ENCODE assay signal across 11 cellular contexts in the genomic region with DNA sequence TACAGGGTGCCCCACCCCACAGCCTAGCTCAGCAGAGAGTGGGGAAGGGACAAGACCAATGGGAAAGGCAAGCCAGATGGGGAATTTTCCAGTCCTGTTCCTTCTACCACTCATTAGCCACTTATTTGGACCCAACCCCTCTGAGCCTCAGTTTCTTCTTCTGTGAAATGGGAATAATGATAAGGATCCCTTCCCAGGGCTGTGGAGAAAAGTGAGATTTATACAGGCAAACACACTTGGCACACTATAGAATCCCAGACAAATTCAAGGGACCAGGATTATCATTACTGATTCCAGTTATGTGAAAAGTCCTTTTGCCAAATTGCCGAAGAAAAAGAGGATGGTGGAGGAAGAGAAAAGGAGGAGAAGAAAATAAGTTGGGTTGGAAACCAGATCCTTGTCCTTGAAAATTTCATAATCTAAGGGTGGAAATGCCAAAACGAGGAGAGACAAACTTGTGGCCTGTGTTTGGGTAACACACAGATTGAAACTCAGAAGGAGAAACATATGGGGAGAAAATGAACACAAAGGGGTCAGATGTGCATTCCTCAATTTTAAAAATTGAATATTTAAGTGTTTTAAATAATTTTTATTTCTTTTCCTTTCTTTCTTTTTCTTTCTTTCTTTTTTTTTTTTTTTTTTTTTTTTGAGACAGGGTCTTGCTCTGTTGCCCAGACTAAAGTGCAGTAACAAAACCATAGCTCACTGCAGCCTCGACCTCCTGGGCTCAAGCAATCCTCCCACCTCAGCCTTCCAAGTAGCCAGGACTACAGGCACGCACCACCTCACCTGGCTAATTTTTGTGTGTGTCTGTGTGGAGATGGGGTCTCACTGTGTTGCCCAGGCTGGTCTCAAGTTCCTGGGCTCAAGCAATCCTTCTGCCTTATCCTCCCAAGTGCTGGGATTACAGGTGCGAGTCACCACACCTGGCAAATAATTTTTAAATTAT. TPM values are rescaled to one million over a fixed set of nuclear protein-coding genes. Genes with fewer than 3 reads are reported as not detected.
DNase-seq lines count a peak whose midpoint lies in the region; ATAC-seq and TF ChIP-seq lines count a peak whose summit lies in the region.
"Had no signal": no experiment of that assay in that cellular context is flagged by ENCODE, and none has a peak within 500 bp of the region (broad histone marks: within the 10 kb centered on the region; RNA-seq: fewer than 3 reads in every experiment).

No MANE protein-coding gene starts in this region.

- H3K36me3 ChIP-seq in esophagus muscularis mucosa (peaks cover 0 to 76% (median 63%) of the 10 kb centered on the region in 4 donors), sigmoid colon (peaks cover 0 to 55% (median 19%) of the 10 kb centered on the region in 4 donors)

- H3K4me1 ChIP-seq in esophagus muscularis mucosa: peaks cover 41 to 97% (median 92%) of the 10 kb centered on the region in 4 donors
- H3K4me1 ChIP-seq in sigmoid colon: peaks cover 0 to 48% (median 22%) of the 10 kb centered on the region in 4 donors

- CTCF ChIA-PET in AG04450 (lab: Charles Lee) (interaction anchor here (0.5 to 1.5 kb wide), 3 partner anchors 24 to 27 kb away, joined by 3 to 6 read pairs (median 4); no protein-coding TSS in a partner anchor), RWPE1 (lab: Yijun Ruan, JAX) (interaction anchor here (0.5 kb wide), 1 partner anchor 109 kb away, joined by 3 read pairs; no protein-coding TSS in a partner anchor)

- DNase-seq in AG04450 (ENCODE audit: low read depth, low spot score) (no peak), RWPE1 (ENCODE audit: low spot score) (no peak), esophagus muscularis mucosa (ENCODE audit: extremely low spot score) (no peak), sigmoid colon (no peak), foreskin fibroblast (no peak)
- DNase-seq: CD8-positive, alpha-beta T cell; NCI-H187 treated with DMSO at 0.1 percent for 48 hours had no signal

- TF ChIP-seq POLR2A in esophagus muscularis mucosa (IDR thresholded peaks at IDR 0.05; ENCODE audit: low read depth) (no peak), sigmoid colon (IDR thresholded peaks at IDR 0.05) (no peak)

- H3K9me3 ChIP-seq in AG04450 (ENCODE audit: control insufficient read depth, insufficient read depth, low read length) (no peaks in the 10 kb centered on the region), esophagus muscularis mucosa (no peaks in the 10 kb centered on the region), sigmoid colon (no peaks in the 10 kb centered on the region)

- POLR2A ChIA-PET in AG04450 (lab: Yijun Ruan, JAX) (interaction anchor here (0.7 to 1.8 kb wide), 4 partner anchors 9 to 27 kb away, joined by 3 to 15 read pairs (median 10); no protein-coding TSS in a partner anchor), RWPE1 (lab: Yijun Ruan, JAX; ENCODE audit: low non-redundant PET) (no interaction called here)

- TF ChIP-seq CTCF in AG04450 (IDR thresholded peaks at IDR 0.05; ENCODE audit: low read depth, low read length): no peak
- no peak for TF ChIP-seq CTCF in RWPE1 (conservative IDR thresholded peaks at IDR 0.05; ENCODE audit: low read depth)
- TF ChIP-seq CTCF in esophagus muscularis mucosa (IDR thresholded peaks at IDR 0.05): no peak
- no peak for TF ChIP-seq CTCF in sigmoid colon (IDR thresholded peaks at IDR 0.05)
- TF ChIP-seq CTCF in foreskin fibroblast (IDR thresholded peaks at IDR 0.05; ENCODE audit: low read depth, low read length): no peak

- no peak overlapping the region for H3K4me3 ChIP-seq in AG04450 (ENCODE audit: low read depth, low read length)
- H3K4me3 ChIP-seq in esophagus muscularis mucosa: no peak overlapping the region
- H3K4me3 ChIP-seq in sigmoid colon: no peak overlapping the region
- H3K4me3 ChIP-seq in foreskin fibroblast (ENCODE audit: low read depth in 1 of 2, low read length in 2 of 2): no peak overlapping the region

- ATAC-seq in GM19467 (IDR thresholded peaks at IDR 0.05; ENCODE audit: unreplicated experiment): no peak
- no peak for ATAC-seq in HG02852 (IDR thresholded peaks at IDR 0.05; ENCODE audit: unreplicated experiment)
- ATAC-seq in HG03280 (IDR thresholded peaks at IDR 0.05; ENCODE audit: unreplicated experiment): no peak
- ATAC-seq: CD8-positive, alpha-beta T cell had no signal

- WGBS in esophagus muscularis mucosa: 75% methylated on average over 5 of the region's 5 CpGs
- 84 to 90% methylated on average over 5 of the region's 5 CpGs for WGBS in sigmoid colon, 2 donors

- H3K27ac ChIP-seq in AG04450 (ENCODE audit: low read depth, low read length): peak overlapping the region; percentile 96
- H3K27ac ChIP-seq in RWPE1: peak overlapping the region; percentile 72
- H3K27ac ChIP-seq in esophagus muscularis mucosa (replicated peaks in 1 of 4): peak overlapping the region; percentile 72 to 98 (median 76)
- H3K27ac ChIP-seq in sigmoid colon: peak overlapping the region; percentile 15 to 95 (median 40)

- H3K27me3 ChIP-seq in AG04450 (ENCODE audit: control insufficient read depth, insufficient read depth, low read length) (no peaks in the 10 kb centered on the region), esophagus muscularis mucosa (no peaks in the 10 kb centered on the region), sigmoid colon (no peaks in the 10 kb centered on the region)

- intact Hi-C loops in esophagus muscularis mucosa (cut with DNase I) (no loop called here), sigmoid colon (cut with DNase I) (no loop called here)

- no peak for TF ChIP-seq EP300 in esophagus muscularis mucosa (IDR thresholded peaks at IDR 0.05)
- TF ChIP-seq EP300 in sigmoid colon (IDR thresholded peaks at IDR 0.05): no peak

RNA-seq across cellular contexts. Expression of a gene that starts 9.6 kb away (rescaled TPM):
- 417 and 433 TPM in 2 replicates for polyA plus RNA-seq in AG04450 (2011; rRNA removed)
- polyA minus RNA-seq in AG04450 (2011; rRNA and poly(A)+ RNA removed): 355 and 396 TPM in 2 replicates
- total RNA-seq in esophagus muscularis mucosa: 100 to 1,000 TPM in 3 of 4 donors, 10 to 100 TPM in 1; 91.9 to 231 (median 161) TPM
- 100 to 1,000 TPM in 1 of 4 donors, 10 to 100 TPM in 3; 67.3 to 154 (median 73.6) TPM for total RNA-seq in sigmoid colon
- polyA plus RNA-seq in sigmoid colon: 100 to 1,000 TPM; 135 to 266 (median 158) TPM

RNA-seq across cellular contexts. Expression of a gene that starts 56.4 kb away (rescaled TPM):
- not detected in 2 replicates for polyA plus RNA-seq in AG04450 (2011; rRNA removed)
- not detected in 2 replicates for polyA minus RNA-seq in AG04450 (2011; rRNA and poly(A)+ RNA removed)
- total RNA-seq in esophagus muscularis mucosa: 1 to 10 TPM in 1 of 4 donors, not detected in 3; 1.0 TPM
- total RNA-seq in sigmoid colon: 1 to 10 TPM in 1 of 4 donors, not detected in 3; 1.1 TPM
- polyA plus RNA-seq in sigmoid colon: 10 to 100 TPM; 21.6 to 67.6 (median 63.8) TPM
- total RNA-seq: posterior vena cava had no signal

Comparison
In these comparisons a context has a peak if more than half of its experiments do, and no peak if none do; other contexts are left out.
1. H3K27ac ChIP-seq: peak in every context shown above with its lines; median percentile 96 in AG04450; 76 in esophagus muscularis mucosa; 72 in RWPE1; 40 in sigmoid colon.